Comparison of ENCODE assay signal across 1 cellular context in the genomic region with DNA sequence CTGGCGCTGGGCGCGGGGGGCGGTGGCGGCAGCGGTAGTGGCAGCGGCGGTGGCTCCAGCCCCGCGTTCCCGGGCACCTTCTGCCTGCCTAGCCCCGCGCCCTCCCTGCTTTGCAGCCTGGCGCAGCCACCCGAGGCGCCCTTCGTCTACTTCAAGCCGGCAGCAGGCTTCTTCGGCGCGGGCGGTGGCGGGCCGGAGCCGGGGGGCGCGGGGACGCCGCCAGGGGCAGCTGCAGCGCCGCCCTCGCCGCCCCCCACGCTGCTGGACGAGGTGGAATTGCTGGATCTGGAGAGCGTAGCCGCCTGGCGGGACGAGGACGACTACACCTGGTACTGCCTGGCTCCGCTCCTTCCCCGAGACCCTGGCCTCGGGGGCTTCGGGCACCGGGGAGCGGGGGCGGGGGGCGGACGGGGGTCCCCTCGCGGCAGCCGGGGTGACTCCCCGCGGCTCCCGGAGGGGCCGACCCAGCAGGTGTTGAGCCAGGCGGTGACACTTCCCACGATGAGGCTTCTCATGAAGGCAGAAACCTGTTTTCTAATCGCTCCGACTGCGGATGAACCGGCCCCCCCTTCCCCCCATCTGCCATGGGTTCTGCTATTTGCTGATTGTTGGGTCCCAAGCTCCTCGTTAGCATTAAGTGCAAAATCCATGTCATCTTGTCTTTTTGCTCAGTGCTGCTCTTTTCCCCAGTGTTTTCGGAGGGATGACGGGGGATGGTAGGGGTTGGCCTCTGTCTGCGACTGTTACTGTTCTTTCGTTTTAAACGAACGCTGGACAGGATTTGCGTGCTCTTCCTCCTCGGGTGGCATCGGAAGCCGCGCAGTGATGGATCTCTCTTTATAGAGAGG.
A peak's percentile ranks its signal among the peaks of the same experiment; 100 is the strongest.
TF ChIP-seq lines count a peak whose summit lies in the region.

No MANE protein-coding gene starts in this region.

TF ChIP-seq in endothelial cell of umbilical vein, 7 proteins besides CTCF, POLR2A, EP300 and RAD21 (continued from another document):
- TF ChIP-seq EZH2 (IDR thresholded peaks at IDR 0.05; ENCODE audit: borderline replicate concordance, low read depth, low read length, severe bottlenecking) = peak; percentile 51
- TF ChIP-seq, protein P1, sequence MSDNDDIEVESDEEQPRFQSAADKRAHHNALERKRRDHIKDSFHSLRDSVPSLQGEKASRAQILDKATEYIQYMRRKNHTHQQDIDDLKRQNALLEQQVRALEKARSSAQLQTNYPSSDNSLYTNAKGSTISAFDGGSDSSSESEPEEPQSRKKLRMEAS (IDR thresholded peaks at IDR 0.05; ENCODE audit: insufficient read depth, insufficient read length) = no peak
